7 cellular contexts compared by ENCODE assay signal in the genomic region with DNA sequence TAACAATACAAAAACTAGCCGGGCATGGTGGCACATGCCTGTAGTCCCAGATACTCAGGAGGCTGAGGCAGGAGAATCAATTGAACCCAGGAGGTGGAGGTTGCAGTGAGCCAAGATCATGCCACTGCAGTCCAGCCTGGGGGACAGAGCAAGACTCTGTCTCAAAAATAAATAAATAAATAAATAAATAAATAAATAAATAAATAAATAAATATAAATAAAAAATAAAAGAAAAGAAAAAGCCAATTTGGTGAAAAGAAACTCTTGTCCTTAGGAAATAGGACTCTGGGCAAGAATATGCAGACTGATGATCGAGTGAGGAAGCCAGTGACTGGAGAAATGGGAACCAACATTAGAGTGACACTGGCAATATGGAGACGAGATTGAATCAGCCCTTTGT.
DNase-seq lines count a peak whose midpoint lies in the region; ATAC-seq, FAIRE-seq and TF ChIP-seq lines count a peak whose summit lies in the region.
"Not testable (repeated sequence)": the region's sequence is repeated elsewhere in the genome, so short reads cannot be mapped to it uniquely, and the experiment has no call there.

No MANE protein-coding gene starts in this region.

- not testable (repeated sequence) for H3K36me3 ChIP-seq in GM23338 (ENCODE audit: insufficient read depth); HEK293 (ENCODE audit: control insufficient read depth in 2 of 2, insufficient read depth in 1 of 2, low read length in 2 of 2); H1 (ENCODE audit: control insufficient read depth in 2 of 4, insufficient read depth in 4 of 4, low read length in 3 of 4); trophoblast cell (ENCODE audit: control insufficient read depth in 1 of 2, insufficient read depth in 2 of 2, low read length in 2 of 2)

- not testable (repeated sequence) for TF ChIP-seq EP300 in A549 (IDR thresholded peaks at IDR 0.05); H1 (IDR thresholded peaks at IDR 0.05; ENCODE audit: borderline replicate concordance in 1 of 2, low read depth in 2 of 2, low read length in 2 of 2)

- ATAC-seq in A549, GM23338, WTC11: not testable (repeated sequence)

- not testable (repeated sequence) for H3K27me3 ChIP-seq in GM23338 (ENCODE audit: insufficient read depth); H1 (replicated peaks in 1 of 4; ENCODE audit: control insufficient read depth in 3 of 4, extremely low read depth in 1 of 4, insufficient read depth in 3 of 4, low read length in 3 of 4); trophoblast cell (ENCODE audit: insufficient read depth, low read length)

- CTCF ChIA-PET in A549 (lab: Yijun Ruan, JAX); HEK293 (lab: Yijun Ruan, JAX); WTC11 (lab: Charles Lee); H1 (lab: Charles Lee; ENCODE audit: partially characterized antibody): not testable (repeated sequence)

- not testable (repeated sequence) for H3K18ac ChIP-seq in H1 (ENCODE audit: extremely low read depth, low read length); trophoblast cell (ENCODE audit: low read length)

- H3K9me3 Mint-ChIP-seq in GM23338, result peaks cover 18% of the 10 kb centered on the region; the same call in 2 of the 3 replicates
- H3K9me3 Mint-ChIP-seq in WTC11, result peaks cover 24% of the 10 kb centered on the region
- H3K9me3 Mint-ChIP-seq in type B pancreatic cell, result not testable (repeated sequence)

- H3K23ac ChIP-seq in H1 (ENCODE audit: insufficient read length), result not testable (repeated sequence)
- peak overlapping the region; percentile 52 for H3K23ac ChIP-seq in trophoblast cell (ENCODE audit: low read length)

- H4K12ac ChIP-seq in trophoblast cell (ENCODE audit: low read depth, low read length), result not testable (repeated sequence)

- H3K14ac ChIP-seq in H1 (ENCODE audit: insufficient read length); trophoblast cell (ENCODE audit: low read length): not testable (repeated sequence)

- H2BK15ac ChIP-seq in H1 (ENCODE audit: low read length), result not testable (repeated sequence)

- H3K4ac ChIP-seq in H1 (replicated peaks; ENCODE audit: insufficient read length, low read depth, low read length); trophoblast cell (ENCODE audit: low read depth, low read length): not testable (repeated sequence)

- H2BK20ac ChIP-seq in H1 (ENCODE audit: low read length), result not testable (repeated sequence)

- not testable (repeated sequence) for H3K23me2 ChIP-seq in H1 (ENCODE audit: low read depth, low read length)

- not testable (repeated sequence) for H4K5ac ChIP-seq in H1 (ENCODE audit: insufficient read length, low read depth, low read length)

- not testable (repeated sequence) for TF ChIP-seq RAD21 in A549 (conservative IDR thresholded peaks at IDR 0.05 in 1 of 2, IDR thresholded peaks at IDR 0.05 in 1 of 2); H1 (IDR thresholded peaks at IDR 0.05 in 1 of 2, conservative IDR thresholded peaks at IDR 0.05 in 1 of 2; ENCODE audit: low read depth in 2 of 2, low read length in 2 of 2)

- H4K20me1 ChIP-seq in GM23338 (replicated peaks; ENCODE audit: insufficient read depth); H1 (replicated peaks in 1 of 2; ENCODE audit: control insufficient read depth in 1 of 2, insufficient read depth in 2 of 2, low read length in 2 of 2): not testable (repeated sequence)

- TF ChIP-seq POLR2A in A549 (IDR thresholded peaks at IDR 0.05; ENCODE audit: low read length); H1 (IDR thresholded peaks at IDR 0.05; ENCODE audit: control extremely low read depth in 1 of 2, low read depth in 2 of 2, low read length in 2 of 2): not testable (repeated sequence)

- H3K9ac ChIP-seq in H1 (replicated peaks in 1 of 4; ENCODE audit: extremely low read depth in 1 of 4, low read depth in 3 of 4, low read length in 3 of 4); trophoblast cell (ENCODE audit: low read length): not testable (repeated sequence)

- not testable (repeated sequence) for H3K4me3 Mint-ChIP-seq in GM23338, WTC11, type B pancreatic cell

- not testable (repeated sequence) for DNase-seq in A549 (ENCODE audit: low read depth in 1 of 2, low spot score in 1 of 2); GM23338 (ENCODE audit: low spot score); WTC11 (ENCODE audit: low spot score); H1 (ENCODE audit: low read depth in 1 of 2, low spot score in 2 of 2); trophoblast cell; type B pancreatic cell (ENCODE audit: extremely low spot score, unreplicated experiment)

- not testable (repeated sequence) for H2AFZ ChIP-seq in GM23338; trophoblast cell (ENCODE audit: insufficient read depth, low read length, poor library complexity)
- H2AFZ ChIP-seq in H1 (ENCODE audit: low read length), result peak overlapping the region; percentile 85; the same call in 1 of the 2 replicates

- H3K27ac ChIP-seq in A549; GM23338 (ENCODE audit: low read depth); HEK293 (ENCODE audit: extremely low read depth, low read depth, low read length); H1 (ENCODE audit: low read depth, low read length); trophoblast cell (ENCODE audit: low read depth, low read length): not testable (repeated sequence)

- not testable (repeated sequence) for H3K4me3 ChIP-seq in A549; GM23338; HEK293 (ENCODE audit: low read depth, low read length); H1 (ENCODE audit: extremely low read depth in 1 of 4, insufficient read depth in 2 of 4, low read depth in 3 of 4, low read length in 4 of 4); trophoblast cell (ENCODE audit: low read depth, low read length)

- not testable (repeated sequence) for H3K4me1 ChIP-seq in A549; GM23338 (ENCODE audit: insufficient read depth); HEK293 (ENCODE audit: control insufficient read depth, insufficient read depth, low read length); H1 (replicated peaks in 1 of 4; ENCODE audit: control insufficient read depth in 3 of 4, insufficient read depth in 4 of 4, low read length in 3 of 4); trophoblast cell (ENCODE audit: control insufficient read depth in 1 of 2, insufficient read depth in 2 of 2, low read length in 2 of 2)

- H4K91ac ChIP-seq in H1 (replicated peaks; ENCODE audit: insufficient read length, low read length); trophoblast cell (ENCODE audit: low read depth, low read length): not testable (repeated sequence)

- H2BK5ac ChIP-seq in H1 (ENCODE audit: low read depth, low read length); trophoblast cell (ENCODE audit: low read depth, low read length, poor library complexity): not testable (repeated sequence)

- H3K79me1 ChIP-seq in H1 (ENCODE audit: low read depth, low read length); trophoblast cell (ENCODE audit: low read length): not testable (repeated sequence)

- not testable (repeated sequence) for H2BK120ac ChIP-seq in H1 (replicated peaks; ENCODE audit: low read depth, low read length); trophoblast cell (ENCODE audit: insufficient read depth, low read length, poor library complexity)

- H3K79me2 ChIP-seq in GM23338 (replicated peaks; ENCODE audit: insufficient read depth); H1 (ENCODE audit: control insufficient read depth in 1 of 2, insufficient read depth in 2 of 2, low read length in 2 of 2); trophoblast cell (ENCODE audit: control insufficient read depth, insufficient read depth, low read length, poor library complexity): not testable (repeated sequence)

- TF ChIP-seq CTCF in A549 (IDR thresholded peaks at IDR 0.05); GM23338 (conservative IDR thresholded peaks at IDR 0.05; ENCODE audit: low read depth in 2 of 2); HEK293 (tag by site-specific recombination; IDR thresholded peaks at IDR 0.05); WTC11 (IDR thresholded peaks at IDR 0.05); H1 (IDR thresholded peaks at IDR 0.05; ENCODE audit: control extremely low read depth in 1 of 3, insufficient read depth in 1 of 3, low read depth in 1 of 3, low read length in 3 of 3); type B pancreatic cell (conservative IDR thresholded peaks at IDR 0.05): not testable (repeated sequence)

- not testable (repeated sequence) for H4K8ac ChIP-seq in H1 (ENCODE audit: extremely low read depth, insufficient read depth, low read length); trophoblast cell (ENCODE audit: low read depth, low read length)

- H2AK5ac ChIP-seq in H1 (ENCODE audit: low read depth, low read length); trophoblast cell (ENCODE audit: low read length): not testable (repeated sequence)

- H3K9me3 ChIP-seq in A549; HEK293 (ENCODE audit: control insufficient read depth, insufficient read depth, low read depth, low read length); H1 (ENCODE audit: insufficient read depth in 2 of 2, low read depth in 1 of 2, low read length in 1 of 2); trophoblast cell (ENCODE audit: insufficient read depth, low read depth, low read length): not testable (repeated sequence)

- not testable (repeated sequence) for H3K9me2 ChIP-seq in GM23338 (ENCODE audit: insufficient read depth)

- POLR2A ChIA-PET in A549 (lab: Yijun Ruan, JAX); HEK293 (lab: Yijun Ruan, JAX); WTC11 (lab: Charles Lee); H1 (lab: Charles Lee; ENCODE audit: partially characterized antibody): not testable (repeated sequence)

- H3K4me1 Mint-ChIP-seq in GM23338; WTC11; type B pancreatic cell (ENCODE audit: unreplicated experiment): not testable (repeated sequence)

- not testable (repeated sequence) for FAIRE-seq in A549 (lab: Jason Lieb, UNC); H1 (lab: Jason Lieb, UNC)

- not testable (repeated sequence) for H3K4me2 ChIP-seq in A549; GM23338; H1 (ENCODE audit: insufficient read depth in 1 of 2, low read depth in 2 of 2, low read length in 2 of 2); trophoblast cell (ENCODE audit: low read length)

- peak overlapping the region; percentile 84 for H3K27ac Mint-ChIP-seq in GM23338
- not testable (repeated sequence) for H3K27ac Mint-ChIP-seq in WTC11
- peak overlapping the region; percentile 5 for H3K27ac Mint-ChIP-seq in type B pancreatic cell

- not testable (repeated sequence) for H3K27me3 Mint-ChIP-seq in GM23338 (ENCODE audit: insufficient read depth, low read depth, poor library complexity); WTC11 (ENCODE audit: low read depth); type B pancreatic cell

- WGBS in A549 (ENCODE audit: missing lambda C conversion rate), result 2% methylated on average over 2 of the region's 3 CpGs
- WGBS in H1 (ENCODE audit: extremely low coverage in 1 of 2, insufficient coverage in 1 of 2, insufficient read length in 1 of 2, insufficient replicate concordance in 2 of 2, low coverage in 1 of 2, low lambda C conversion rate in 2 of 2, missing lambda C conversion rate in 1 of 2), 2 experiments, result 91% methylated on average over 3 of the region's 3 CpGs; no CpG with 5 or more reads in 1 of the 2 experiments
- WGBS in trophoblast cell (ENCODE audit: extremely low coverage, insufficient coverage, insufficient read length), result no CpG with 5 or more reads among the region's 3 CpGs

- H3K36me3 Mint-ChIP-seq in GM23338 (ENCODE audit: low read depth); type B pancreatic cell: not testable (repeated sequence)
- peaks cover 12% of the 10 kb centered on the region for H3K36me3 Mint-ChIP-seq in WTC11

- H3K56ac ChIP-seq in H1 (replicated peaks; ENCODE audit: insufficient read length, low read depth, low read length), result not testable (repeated sequence)

- H3F3A ChIP-seq in GM23338 (replicated peaks; ENCODE audit: low read depth), result not testable (repeated sequence)

- H2BK12ac ChIP-seq in H1 (ENCODE audit: low read depth, low read length); trophoblast cell (ENCODE audit: low read length): not testable (repeated sequence)
